ENCODE assay signal across 2 cellular contexts in the genomic region with DNA sequence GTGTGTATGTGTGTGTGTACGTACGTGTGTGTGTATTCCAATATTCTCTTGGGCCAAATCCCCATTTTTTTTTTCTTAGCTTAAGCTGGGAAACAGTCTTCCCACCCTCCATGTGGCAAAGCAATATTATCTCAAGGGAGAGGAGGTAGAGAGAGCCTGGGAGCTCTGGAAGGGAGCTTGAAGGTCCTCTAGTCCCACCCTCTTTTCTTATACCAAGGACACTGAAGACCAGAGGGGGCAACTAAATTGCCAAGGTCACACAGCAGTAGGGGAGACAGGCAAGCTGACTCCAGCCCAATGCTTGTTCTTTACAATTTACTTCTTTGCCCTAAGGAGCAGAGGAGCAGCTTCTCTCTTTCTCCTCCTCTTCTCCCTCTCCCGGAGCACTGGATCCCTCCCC.
A peak's percentile ranks its signal among the peaks of the same experiment; 100 is the strongest.
TF ChIP-seq lines count a peak whose summit lies in the region.

No MANE protein-coding gene starts in this region.

TF ChIP-seq in GM23338, 12 proteins besides CTCF, POLR2A, EP300 and RAD21 (continued from another document and continues in another):
- TF ChIP-seq, protein P1, sequence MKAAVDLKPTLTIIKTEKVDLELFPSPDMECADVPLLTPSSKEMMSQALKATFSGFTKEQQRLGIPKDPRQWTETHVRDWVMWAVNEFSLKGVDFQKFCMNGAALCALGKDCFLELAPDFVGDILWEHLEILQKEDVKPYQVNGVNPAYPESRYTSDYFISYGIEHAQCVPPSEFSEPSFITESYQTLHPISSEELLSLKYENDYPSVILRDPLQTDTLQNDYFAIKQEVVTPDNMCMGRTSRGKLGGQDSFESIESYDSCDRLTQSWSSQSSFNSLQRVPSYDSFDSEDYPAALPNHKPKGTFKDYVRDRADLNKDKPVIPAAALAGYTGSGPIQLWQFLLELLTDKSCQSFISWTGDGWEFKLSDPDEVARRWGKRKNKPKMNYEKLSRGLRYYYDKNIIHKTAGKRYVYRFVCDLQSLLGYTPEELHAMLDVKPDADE (IDR thresholded peaks at IDR 0.05): no peak
- TF ChIP-seq STAT1 (IDR thresholded peaks at IDR 0.05; ENCODE audit: unreplicated experiment) (no peak), ZNF331 (CRISPR knock-in tag; IDR thresholded peaks at IDR 0.05; ENCODE audit: low read depth) (no peak), JUNB (IDR thresholded peaks at IDR 0.05; ENCODE audit: unreplicated experiment) (no peak), CREB1 (CRISPR knock-in tag; IDR thresholded peaks at IDR 0.05; ENCODE audit: low read depth) (no peak), EZH2phosphoT487 (IDR thresholded peaks at IDR 0.05; ENCODE audit: unreplicated experiment) (no peak), EZH2 (IDR thresholded peaks at IDR 0.05; ENCODE audit: low read depth, unreplicated experiment) (no peak), ZNF114 (CRISPR knock-in tag; IDR thresholded peaks at IDR 0.05) (no peak)
- TF ChIP-seq, protein P2, sequence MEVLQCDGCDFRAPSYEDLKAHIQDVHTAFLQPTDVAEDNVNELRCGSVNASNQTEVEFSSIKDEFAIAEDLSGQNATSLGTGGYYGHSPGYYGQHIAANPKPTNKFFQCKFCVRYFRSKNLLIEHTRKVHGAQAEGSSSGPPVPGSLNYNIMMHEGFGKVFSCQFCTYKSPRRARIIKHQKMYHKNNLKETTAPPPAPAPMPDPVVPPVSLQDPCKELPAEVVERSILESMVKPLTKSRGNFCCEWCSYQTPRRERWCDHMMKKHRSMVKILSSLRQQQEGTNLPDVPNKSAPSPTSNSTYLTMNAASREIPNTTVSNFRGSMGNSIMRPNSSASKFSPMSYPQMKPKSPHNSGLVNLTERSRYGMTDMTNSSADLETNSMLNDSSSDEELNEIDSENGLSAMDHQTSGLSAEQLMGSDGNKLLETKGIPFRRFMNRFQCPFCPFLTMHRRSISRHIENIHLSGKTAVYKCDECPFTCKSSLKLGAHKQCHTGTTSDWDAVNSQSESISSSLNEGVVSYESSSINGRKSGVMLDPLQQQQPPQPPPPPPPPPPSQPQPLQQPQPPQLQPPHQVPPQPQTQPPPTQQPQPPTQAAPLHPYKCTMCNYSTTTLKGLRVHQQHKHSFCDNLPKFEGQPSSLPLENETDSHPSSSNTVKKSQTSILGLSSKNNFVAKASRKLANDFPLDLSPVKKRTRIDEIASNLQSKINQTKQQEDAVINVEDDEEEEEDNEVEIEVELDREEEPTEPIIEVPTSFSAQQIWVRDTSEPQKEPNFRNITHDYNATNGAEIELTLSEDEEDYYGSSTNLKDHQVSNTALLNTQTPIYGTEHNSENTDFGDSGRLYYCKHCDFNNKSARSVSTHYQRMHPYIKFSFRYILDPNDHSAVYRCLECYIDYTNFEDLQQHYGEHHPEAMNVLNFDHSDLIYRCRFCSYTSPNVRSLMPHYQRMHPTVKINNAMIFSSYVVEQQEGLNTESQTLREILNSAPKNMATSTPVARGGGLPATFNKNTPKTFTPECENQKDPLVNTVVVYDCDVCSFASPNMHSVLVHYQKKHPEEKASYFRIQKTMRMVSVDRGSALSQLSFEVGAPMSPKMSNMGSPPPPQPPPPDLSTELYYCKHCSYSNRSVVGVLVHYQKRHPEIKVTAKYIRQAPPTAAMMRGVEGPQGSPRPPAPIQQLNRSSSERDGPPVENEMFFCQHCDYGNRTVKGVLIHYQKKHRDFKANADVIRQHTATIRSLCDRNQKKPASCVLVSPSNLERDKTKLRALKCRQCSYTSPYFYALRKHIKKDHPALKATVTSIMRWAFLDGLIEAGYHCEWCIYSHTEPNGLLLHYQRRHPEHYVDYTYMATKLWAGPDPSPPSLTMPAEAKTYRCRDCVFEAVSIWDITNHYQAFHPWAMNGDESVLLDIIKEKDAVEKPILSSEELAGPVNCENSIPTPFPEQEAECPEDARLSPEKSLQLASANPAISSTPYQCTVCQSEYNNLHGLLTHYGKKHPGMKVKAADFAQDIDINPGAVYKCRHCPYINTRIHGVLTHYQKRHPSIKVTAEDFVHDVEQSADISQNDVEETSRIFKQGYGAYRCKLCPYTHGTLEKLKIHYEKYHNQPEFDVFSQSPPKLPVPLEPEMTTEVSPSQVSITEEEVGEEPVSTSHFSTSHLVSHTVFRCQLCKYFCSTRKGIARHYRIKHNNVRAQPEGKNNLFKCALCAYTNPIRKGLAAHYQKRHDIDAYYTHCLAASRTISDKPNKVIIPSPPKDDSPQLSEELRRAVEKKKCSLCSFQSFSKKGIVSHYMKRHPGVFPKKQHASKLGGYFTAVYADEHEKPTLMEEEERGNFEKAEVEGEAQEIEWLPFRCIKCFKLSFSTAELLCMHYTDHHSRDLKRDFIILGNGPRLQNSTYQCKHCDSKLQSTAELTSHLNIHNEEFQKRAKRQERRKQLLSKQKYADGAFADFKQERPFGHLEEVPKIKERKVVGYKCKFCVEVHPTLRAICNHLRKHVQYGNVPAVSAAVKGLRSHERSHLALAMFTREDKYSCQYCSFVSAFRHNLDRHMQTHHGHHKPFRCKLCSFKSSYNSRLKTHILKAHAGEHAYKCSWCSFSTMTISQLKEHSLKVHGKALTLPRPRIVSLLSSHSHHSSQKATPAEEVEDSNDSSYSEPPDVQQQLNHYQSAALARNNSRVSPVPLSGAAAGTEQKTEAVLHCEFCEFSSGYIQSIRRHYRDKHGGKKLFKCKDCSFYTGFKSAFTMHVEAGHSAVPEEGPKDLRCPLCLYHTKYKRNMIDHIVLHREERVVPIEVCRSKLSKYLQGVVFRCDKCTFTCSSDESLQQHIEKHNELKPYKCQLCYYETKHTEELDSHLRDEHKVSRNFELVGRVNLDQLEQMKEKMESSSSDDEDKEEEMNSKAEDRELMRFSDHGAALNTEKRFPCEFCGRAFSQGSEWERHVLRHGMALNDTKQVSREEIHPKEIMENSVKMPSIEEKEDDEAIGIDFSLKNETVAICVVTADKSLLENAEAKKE (CRISPR knock-in tag; IDR thresholded peaks at IDR 0.05): no peak
- TF ChIP-seq, protein P3, sequence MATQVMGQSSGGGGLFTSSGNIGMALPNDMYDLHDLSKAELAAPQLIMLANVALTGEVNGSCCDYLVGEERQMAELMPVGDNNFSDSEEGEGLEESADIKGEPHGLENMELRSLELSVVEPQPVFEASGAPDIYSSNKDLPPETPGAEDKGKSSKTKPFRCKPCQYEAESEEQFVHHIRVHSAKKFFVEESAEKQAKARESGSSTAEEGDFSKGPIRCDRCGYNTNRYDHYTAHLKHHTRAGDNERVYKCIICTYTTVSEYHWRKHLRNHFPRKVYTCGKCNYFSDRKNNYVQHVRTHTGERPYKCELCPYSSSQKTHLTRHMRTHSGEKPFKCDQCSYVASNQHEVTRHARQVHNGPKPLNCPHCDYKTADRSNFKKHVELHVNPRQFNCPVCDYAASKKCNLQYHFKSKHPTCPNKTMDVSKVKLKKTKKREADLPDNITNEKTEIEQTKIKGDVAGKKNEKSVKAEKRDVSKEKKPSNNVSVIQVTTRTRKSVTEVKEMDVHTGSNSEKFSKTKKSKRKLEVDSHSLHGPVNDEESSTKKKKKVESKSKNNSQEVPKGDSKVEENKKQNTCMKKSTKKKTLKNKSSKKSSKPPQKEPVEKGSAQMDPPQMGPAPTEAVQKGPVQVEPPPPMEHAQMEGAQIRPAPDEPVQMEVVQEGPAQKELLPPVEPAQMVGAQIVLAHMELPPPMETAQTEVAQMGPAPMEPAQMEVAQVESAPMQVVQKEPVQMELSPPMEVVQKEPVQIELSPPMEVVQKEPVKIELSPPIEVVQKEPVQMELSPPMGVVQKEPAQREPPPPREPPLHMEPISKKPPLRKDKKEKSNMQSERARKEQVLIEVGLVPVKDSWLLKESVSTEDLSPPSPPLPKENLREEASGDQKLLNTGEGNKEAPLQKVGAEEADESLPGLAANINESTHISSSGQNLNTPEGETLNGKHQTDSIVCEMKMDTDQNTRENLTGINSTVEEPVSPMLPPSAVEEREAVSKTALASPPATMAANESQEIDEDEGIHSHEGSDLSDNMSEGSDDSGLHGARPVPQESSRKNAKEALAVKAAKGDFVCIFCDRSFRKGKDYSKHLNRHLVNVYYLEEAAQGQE (IDR thresholded peaks at IDR 0.05; ENCODE audit: unreplicated experiment): no peak

TF ChIP-seq in K562, 482 proteins besides CTCF, POLR2A, EP300 and RAD21 (continued from another document):
- TF ChIP-seq, protein P4, sequence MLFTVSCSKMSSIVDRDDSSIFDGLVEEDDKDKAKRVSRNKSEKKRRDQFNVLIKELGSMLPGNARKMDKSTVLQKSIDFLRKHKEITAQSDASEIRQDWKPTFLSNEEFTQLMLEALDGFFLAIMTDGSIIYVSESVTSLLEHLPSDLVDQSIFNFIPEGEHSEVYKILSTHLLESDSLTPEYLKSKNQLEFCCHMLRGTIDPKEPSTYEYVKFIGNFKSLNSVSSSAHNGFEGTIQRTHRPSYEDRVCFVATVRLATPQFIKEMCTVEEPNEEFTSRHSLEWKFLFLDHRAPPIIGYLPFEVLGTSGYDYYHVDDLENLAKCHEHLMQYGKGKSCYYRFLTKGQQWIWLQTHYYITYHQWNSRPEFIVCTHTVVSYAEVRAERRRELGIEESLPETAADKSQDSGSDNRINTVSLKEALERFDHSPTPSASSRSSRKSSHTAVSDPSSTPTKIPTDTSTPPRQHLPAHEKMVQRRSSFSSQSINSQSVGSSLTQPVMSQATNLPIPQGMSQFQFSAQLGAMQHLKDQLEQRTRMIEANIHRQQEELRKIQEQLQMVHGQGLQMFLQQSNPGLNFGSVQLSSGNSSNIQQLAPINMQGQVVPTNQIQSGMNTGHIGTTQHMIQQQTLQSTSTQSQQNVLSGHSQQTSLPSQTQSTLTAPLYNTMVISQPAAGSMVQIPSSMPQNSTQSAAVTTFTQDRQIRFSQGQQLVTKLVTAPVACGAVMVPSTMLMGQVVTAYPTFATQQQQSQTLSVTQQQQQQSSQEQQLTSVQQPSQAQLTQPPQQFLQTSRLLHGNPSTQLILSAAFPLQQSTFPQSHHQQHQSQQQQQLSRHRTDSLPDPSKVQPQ (CRISPR knock-in tag; IDR thresholded peaks at IDR 0.05; ENCODE audit: borderline replicate concordance): no peak
- TF ChIP-seq ZNF124 (CRISPR knock-in tag; IDR thresholded peaks at IDR 0.05) (no peak), SMARCA5 (IDR thresholded peaks at IDR 0.05) (0 out of 2 replicates have a peak, but pooled peaks have one; percentile 61), HDAC2 (IDR thresholded peaks at IDR 0.05) (peak; percentile 75; the same call in 1 of the 2 replicates), BCOR (IDR thresholded peaks at IDR 0.05) (peak; percentile 91), SIX5 (IDR thresholded peaks at IDR 0.05; ENCODE audit: borderline replicate concordance in 1 of 2, insufficient read depth in 1 of 2, low read depth in 1 of 2, low read length in 2 of 2) (no peak), SNIP1 (IDR thresholded peaks at IDR 0.05; ENCODE audit: low read depth) (no peak), ZEB2 (IDR thresholded peaks at IDR 0.05) (0 out of 2 replicates have a peak, but pooled peaks have one; percentile 3), HMG20B (CRISPR knock-in tag; IDR thresholded peaks at IDR 0.05) (no peak), ZNF140 (CRISPR knock-in tag; IDR thresholded peaks at IDR 0.05) (no peak), BDP1 (IDR thresholded peaks at IDR 0.05; ENCODE audit: insufficient read depth, insufficient read length) (no peak), ZFP36 (IDR thresholded peaks at IDR 0.05; ENCODE audit: low read depth, low read length, partially characterized antibody) (peak; percentile 72), PPARD (CRISPR knock-in tag; IDR thresholded peaks at IDR 0.05) (no peak), SRF (CRISPR knock-in tag; IDR thresholded peaks at IDR 0.05) (no peak), RBM25 (IDR thresholded peaks at IDR 0.05; ENCODE audit: low read depth, low read length, severe bottlenecking) (peak; percentile 92), KDM1A (IDR thresholded peaks at IDR 0.05) (peak in 1 of 2 experiments; percentile 71; a peak in 2 of 4 replicates), MCM5 (IDR thresholded peaks at IDR 0.05; ENCODE audit: low read depth) (no peak), IFI16 (CRISPR knock-in tag; IDR thresholded peaks at IDR 0.05) (no peak), TEAD2 (tag; IDR thresholded peaks at IDR 0.05) (no peak)
- TF ChIP-seq, protein P5, sequence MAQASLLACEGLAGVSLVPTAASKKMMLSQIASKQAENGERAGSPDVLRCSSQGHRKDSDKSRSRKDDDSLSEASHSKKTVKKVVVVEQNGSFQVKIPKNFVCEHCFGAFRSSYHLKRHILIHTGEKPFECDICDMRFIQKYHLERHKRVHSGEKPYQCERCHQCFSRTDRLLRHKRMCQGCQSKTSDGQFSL (CRISPR knock-in tag; IDR thresholded peaks at IDR 0.05): no peak
- TF ChIP-seq, protein P5 (tag; IDR thresholded peaks at IDR 0.05): no peak; a peak in 1 of 4 replicates
- TF ChIP-seq, protein P6, sequence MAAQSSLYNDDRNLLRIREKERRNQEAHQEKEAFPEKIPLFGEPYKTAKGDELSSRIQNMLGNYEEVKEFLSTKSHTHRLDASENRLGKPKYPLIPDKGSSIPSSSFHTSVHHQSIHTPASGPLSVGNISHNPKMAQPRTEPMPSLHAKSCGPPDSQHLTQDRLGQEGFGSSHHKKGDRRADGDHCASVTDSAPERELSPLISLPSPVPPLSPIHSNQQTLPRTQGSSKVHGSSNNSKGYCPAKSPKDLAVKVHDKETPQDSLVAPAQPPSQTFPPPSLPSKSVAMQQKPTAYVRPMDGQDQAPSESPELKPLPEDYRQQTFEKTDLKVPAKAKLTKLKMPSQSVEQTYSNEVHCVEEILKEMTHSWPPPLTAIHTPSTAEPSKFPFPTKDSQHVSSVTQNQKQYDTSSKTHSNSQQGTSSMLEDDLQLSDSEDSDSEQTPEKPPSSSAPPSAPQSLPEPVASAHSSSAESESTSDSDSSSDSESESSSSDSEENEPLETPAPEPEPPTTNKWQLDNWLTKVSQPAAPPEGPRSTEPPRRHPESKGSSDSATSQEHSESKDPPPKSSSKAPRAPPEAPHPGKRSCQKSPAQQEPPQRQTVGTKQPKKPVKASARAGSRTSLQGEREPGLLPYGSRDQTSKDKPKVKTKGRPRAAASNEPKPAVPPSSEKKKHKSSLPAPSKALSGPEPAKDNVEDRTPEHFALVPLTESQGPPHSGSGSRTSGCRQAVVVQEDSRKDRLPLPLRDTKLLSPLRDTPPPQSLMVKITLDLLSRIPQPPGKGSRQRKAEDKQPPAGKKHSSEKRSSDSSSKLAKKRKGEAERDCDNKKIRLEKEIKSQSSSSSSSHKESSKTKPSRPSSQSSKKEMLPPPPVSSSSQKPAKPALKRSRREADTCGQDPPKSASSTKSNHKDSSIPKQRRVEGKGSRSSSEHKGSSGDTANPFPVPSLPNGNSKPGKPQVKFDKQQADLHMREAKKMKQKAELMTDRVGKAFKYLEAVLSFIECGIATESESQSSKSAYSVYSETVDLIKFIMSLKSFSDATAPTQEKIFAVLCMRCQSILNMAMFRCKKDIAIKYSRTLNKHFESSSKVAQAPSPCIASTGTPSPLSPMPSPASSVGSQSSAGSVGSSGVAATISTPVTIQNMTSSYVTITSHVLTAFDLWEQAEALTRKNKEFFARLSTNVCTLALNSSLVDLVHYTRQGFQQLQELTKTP (IDR thresholded peaks at IDR 0.05; ENCODE audit: low read depth in 1 of 2, partially characterized antibody in 2 of 2): peak in 1 of 2 experiments; percentile 2
- TF ChIP-seq, protein P7, sequence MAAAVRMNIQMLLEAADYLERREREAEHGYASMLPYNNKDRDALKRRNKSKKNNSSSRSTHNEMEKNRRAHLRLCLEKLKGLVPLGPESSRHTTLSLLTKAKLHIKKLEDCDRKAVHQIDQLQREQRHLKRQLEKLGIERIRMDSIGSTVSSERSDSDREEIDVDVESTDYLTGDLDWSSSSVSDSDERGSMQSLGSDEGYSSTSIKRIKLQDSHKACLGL (CRISPR knock-in tag; IDR thresholded peaks at IDR 0.05; ENCODE audit: borderline replicate concordance, poor library complexity, severe bottlenecking): no peak
